Comparison of ENCODE assay signal across 24 cellular contexts in genomic region chr5:15693933-15694332, GRCh38.
DNase-seq lines count a peak whose midpoint lies in the region; ATAC-seq and TF ChIP-seq lines count a peak whose summit lies in the region.
"Had no signal": no experiment of that assay in that cellular context is flagged by ENCODE, and none has a peak within 500 bp of the region (broad histone marks: within the 10 kb centered on the region; RNA-seq: fewer than 3 reads in every experiment).

No MANE protein-coding gene starts in this region.

- WGBS in aorta, 2 donors, result 81 to 87% methylated on average over 6 of the region's 6 CpGs

- no peaks in the 10 kb centered on the region for H3K36me3 ChIP-seq in right atrium auricular region
- H3K36me3 ChIP-seq in rectal smooth muscle tissue (ENCODE audit: control insufficient read depth, insufficient read depth, low read length), result no peaks in the 10 kb centered on the region
- no peaks in the 10 kb centered on the region for H3K36me3 ChIP-seq in aorta (ENCODE audit: control insufficient read depth in 1 of 2, insufficient read depth in 2 of 2, low read length in 1 of 2)
- H3K36me3 ChIP-seq: tibial nerve had no signal

- H3K4me1 Mint-ChIP-seq in naive thymus-derived CD8-positive, alpha-beta T cell, result no peaks in the 10 kb centered on the region
- H3K4me1 Mint-ChIP-seq: activated CD4-positive, alpha-beta T cell treated with anti-CD3 and anti-CD28 coated beads, Interleukin-2, amount 10 ng/mL, durations not matched to agents 7 days and 5 days; activated T-helper 17 cell treated with anti-CD3 and anti-CD28 coated beads, Interleukin-2, amount 50 U/mL, for 72 hours had no signal

- peaks cover 0 to 35% of the 10 kb centered on the region in 2 donors for H3K4me1 ChIP-seq in right atrium auricular region
- H3K4me1 ChIP-seq in rectal smooth muscle tissue (ENCODE audit: control insufficient read depth, insufficient read depth, low read length), result peaks cover 18% of the 10 kb centered on the region
- H3K4me1 ChIP-seq in aorta (ENCODE audit: control insufficient read depth in 1 of 2, insufficient read depth in 2 of 2, low read length in 2 of 2), result peaks cover 0 to 20% of the 10 kb centered on the region in 2 donors
- H3K4me1 ChIP-seq: A549, Caco-2 had no signal

- H3K9me3 ChIP-seq in right atrium auricular region (no peaks in the 10 kb centered on the region), aorta (ENCODE audit: control insufficient read depth, low read length) (no peaks in the 10 kb centered on the region)
- H3K9me3 ChIP-seq: A549, Caco-2, tibial nerve had no signal

- H3K36me3 Mint-ChIP-seq in naive thymus-derived CD8-positive, alpha-beta T cell, result no peaks in the 10 kb centered on the region
- H3K36me3 Mint-ChIP-seq: activated naive CD4-positive, alpha-beta T cell treated with anti-CD3 and anti-CD28 coated beads, Interleukin-2, amount 50 U/mL, for 72 hours; natural killer cell treated with Interleukin-12 subunit alpha and Interleukin-12 subunit beta and Interleukin-15 and Interleukin-18, amount 100 ng/mL, for 72 hours had no signal

- H3K27ac ChIP-seq in right atrium auricular region (no peak overlapping the region), rectal smooth muscle tissue (ENCODE audit: low read depth, low read length) (peak overlapping the region; percentile 76), aorta (ENCODE audit: low read depth in 1 of 2, low read length in 2 of 2) (no peak overlapping the region)
- H3K27ac ChIP-seq: A549 had no signal

- no peak for TF ChIP-seq CTCF in right atrium auricular region (IDR thresholded peaks at IDR 0.05)

- intact Hi-C loops in Right ventricle myocardium superior (cut with DNase I) (no loop called here), left ventricle myocardium superior (cut with micrococcal nuclease) (no loop called here), aorta (cut with DNase I) (loop anchor here in 1 of 2 donors (10.0 kb wide), 1 partner anchor 69 kb away; no protein-coding TSS in a partner anchor)

- H3K9me3 Mint-ChIP-seq in naive thymus-derived CD8-positive, alpha-beta T cell, result peaks cover 0 to 3% (median 0%) of the 10 kb centered on the region in 9 donors
- H3K9me3 Mint-ChIP-seq: activated T-helper 17 cell treated with anti-CD3 and anti-CD28 coated beads, Interleukin-2, amount 50 U/mL, for 72 hours had no signal

- H3K4me3 ChIP-seq in right atrium auricular region (no peak overlapping the region), rectal smooth muscle tissue (ENCODE audit: low read length) (no peak overlapping the region), aorta (ENCODE audit: low read length in 2 of 2) (no peak overlapping the region)
- H3K4me3 ChIP-seq: A549, tibial nerve had no signal

- H3K27ac Mint-ChIP-seq in naive thymus-derived CD8-positive, alpha-beta T cell, result no peak overlapping the region
- H3K27ac Mint-ChIP-seq: activated CD4-positive, alpha-beta T cell treated with anti-CD3 and anti-CD28 coated beads, Interleukin-2, amount 10 ng/mL, durations not matched to agents 7 days and 5 days; activated naive CD4-positive, alpha-beta T cell treated with anti-CD3 and anti-CD28 coated beads, Interleukin-2, amount 50 U/mL, for 72 hours; activated T-helper 17 cell treated with anti-CD3 and anti-CD28 coated beads, Interleukin-2, amount 50 U/mL, for 72 hours; natural killer cell treated with Interleukin-12 subunit alpha and Interleukin-12 subunit beta and Interleukin-15 and Interleukin-18, amount 100 ng/mL, for 72 hours; progenitor cell of endocrine pancreas had no signal

- no peak overlapping the region for H3K4me3 Mint-ChIP-seq in naive thymus-derived CD8-positive, alpha-beta T cell
- H3K4me3 Mint-ChIP-seq: activated CD4-positive, alpha-beta T cell treated with anti-CD3 and anti-CD28 coated beads, Interleukin-2, amount 10 ng/mL, durations not matched to agents 7 days and 5 days; activated T-helper 17 cell treated with anti-CD3 and anti-CD28 coated beads, Interleukin-2, amount 50 U/mL, for 72 hours; natural killer cell treated with Interleukin-12 subunit alpha and Interleukin-12 subunit beta and Interleukin-15 and Interleukin-18, amount 100 ng/mL, for 72 hours had no signal

- no peak for DNase-seq in Right ventricle myocardium superior
- no peak for DNase-seq in right atrium auricular region (ENCODE audit: low spot score)
- DNase-seq in left ventricle myocardium superior, result no peak
- DNase-seq in aorta, result no peak
- DNase-seq in DMS53 (lab: John Stamatoyannopoulos, UW), result no peak
- no peak for DNase-seq in naive thymus-derived CD8-positive, alpha-beta T cell
- DNase-seq in stimulated activated naive CD4-positive, alpha-beta T cell treated with Interleukin-2 at 50 U/mL for 16 hours (lab: John Stamatoyannopoulos, UW), result no peak
- DNase-seq: activated CD4-positive, alpha-beta T cell treated with anti-CD3 and anti-CD28 coated beads, Interleukin-2, amount 10 ng/mL, durations not matched to agents 7 days and 5 days; Caco-2; GOT3; NCI-H1105 treated with DMSO at 0.1 percent for 48 hours; NCI-H2081 treated with DMSO at 0.1 percent for 48 hours; NCI-H446 treated with DMSO at 0.1 percent for 48 hours; small intestine; stimulated activated CD4-positive, alpha-beta T cell treated with anti-CD3 and anti-CD28 coated beads, Interleukin-2, amount 100 ng/mL, for 48 hours; stimulated activated naive CD4-positive, alpha-beta T cell; T-helper 2 cell had no signal

- H3K9ac ChIP-seq in rectal smooth muscle tissue (ENCODE audit: low read length), result no peak overlapping the region

- H3K27me3 ChIP-seq in right atrium auricular region (no peaks in the 10 kb centered on the region), rectal smooth muscle tissue (ENCODE audit: control insufficient read depth, insufficient read depth, low read length) (no peaks in the 10 kb centered on the region), aorta (ENCODE audit: control insufficient read depth in 1 of 2, insufficient read depth in 2 of 2, low read length in 1 of 2) (no peaks in the 10 kb centered on the region)
- H3K27me3 ChIP-seq: tibial nerve had no signal

- POLR2A ChIA-PET in naive thymus-derived CD8-positive, alpha-beta T cell (lab: Charles Lee), result no interaction called here

- ATAC-seq in Right ventricle myocardium superior (ENCODE audit: poor library complexity) (peak; percentile 24), left ventricle myocardium superior (peak; percentile 48), aorta (ENCODE audit: low FRiP score) (peak; percentile 39)
- no peak for ATAC-seq in naive thymus-derived CD8-positive, alpha-beta T cell
- ATAC-seq: A549; activated naive CD4-positive, alpha-beta T cell treated with anti-CD3 and anti-CD28 coated beads, Interleukin-2, amount 50 U/mL, for 72 hours; activated T-helper 17 cell treated with anti-CD3 and anti-CD28 coated beads, Interleukin-2, amount 50 U/mL, for 72 hours; natural killer cell treated with Interleukin-12 subunit alpha and Interleukin-12 subunit beta and Interleukin-15 and Interleukin-18, amount 100 ng/mL, for 72 hours had no signal

- H3K27me3 Mint-ChIP-seq in naive thymus-derived CD8-positive, alpha-beta T cell, result no peaks in the 10 kb centered on the region
- H3K27me3 Mint-ChIP-seq: activated CD4-positive, alpha-beta T cell treated with anti-CD3 and anti-CD28 coated beads, Interleukin-2, amount 10 ng/mL, durations not matched to agents 7 days and 5 days; activated T-helper 17 cell treated with anti-CD3 and anti-CD28 coated beads, Interleukin-2, amount 50 U/mL, for 72 hours; natural killer cell treated with Interleukin-12 subunit alpha and Interleukin-12 subunit beta and Interleukin-15 and Interleukin-18, amount 100 ng/mL, for 72 hours; progenitor cell of endocrine pancreas had no signal

Comparison
In these comparisons a context has a peak if more than half of its experiments do, and no peak if none do; other contexts are left out.
1. ATAC-seq: peak in Right ventricle myocardium superior (single experiment), left ventricle myocardium superior (single experiment) and aorta (single experiment); none in naive thymus-derived CD8-positive, alpha-beta T cell (0 of 2).